Comparison of ENCODE assay signal across 12 cellular contexts in the genomic region with DNA sequence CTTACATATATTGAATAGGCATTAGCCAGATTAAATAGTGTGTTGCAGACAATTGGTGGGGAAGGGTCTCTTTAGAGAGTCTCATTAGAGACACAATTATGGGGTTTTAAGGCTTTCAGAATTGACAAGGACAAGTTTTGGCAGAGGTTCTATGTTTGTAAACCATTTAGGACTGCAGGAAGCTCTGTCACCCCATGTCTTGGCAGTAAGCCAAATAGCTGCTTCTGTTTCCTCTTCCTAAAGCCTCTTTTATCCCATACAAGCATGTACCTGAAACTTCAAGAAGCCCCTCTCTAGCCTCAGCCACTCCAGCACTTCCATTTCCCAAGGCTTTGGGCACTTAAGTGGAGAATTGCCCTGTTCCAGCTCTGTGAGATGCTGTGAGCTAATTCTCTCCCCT. TPM values are rescaled to one million over a fixed set of nuclear protein-coding genes. Genes with fewer than 3 reads are reported as not detected.
DNase-seq lines count a peak whose midpoint lies in the region; ATAC-seq and TF ChIP-seq lines count a peak whose summit lies in the region.
"Had no signal": no experiment of that assay in that cellular context is flagged by ENCODE, and none has a peak within 500 bp of the region (broad histone marks: within the 10 kb centered on the region; RNA-seq: fewer than 3 reads in every experiment).

No MANE protein-coding gene starts in this region.

- POLR2A ChIA-PET in activated CD4-positive, alpha-beta T cell treated with anti-CD3 and anti-CD28 coated beads, Interleukin-2, amount 10 ng/mL, durations not matched to agents 7 days and 5 days (lab: Charles Lee), result no interaction called here

- no peak overlapping the region for H3K4me3 ChIP-seq in heart left ventricle
- H3K4me3 ChIP-seq: stomach had no signal

- TF ChIP-seq POLR2A in heart left ventricle (IDR thresholded peaks at IDR 0.05), result no peak

- peaks cover 0 to 14% (median 6%) of the 10 kb centered on the region in 12 donors for H3K4me1 ChIP-seq in heart left ventricle

- CTCF ChIA-PET in activated CD4-positive, alpha-beta T cell treated with anti-CD3 and anti-CD28 coated beads, Interleukin-2, amount 10 ng/mL, durations not matched to agents 7 days and 5 days (lab: Charles Lee), result no interaction called here

- H3K36me3 Mint-ChIP-seq in activated CD4-positive, alpha-beta T cell treated with anti-CD3 and anti-CD28 coated beads, Interleukin-2, amount 10 ng/mL, durations not matched to agents 7 days and 5 days (ENCODE audit: low read depth), result peaks cover 3% of the 10 kb centered on the region
- H3K36me3 Mint-ChIP-seq: activated naive CD4-positive, alpha-beta T cell treated with anti-CD3 and anti-CD28 coated beads, Interleukin-2, amount 50 U/mL, for 72 hours had no signal

- no peaks in the 10 kb centered on the region for H3K9me3 Mint-ChIP-seq in activated CD4-positive, alpha-beta T cell treated with anti-CD3 and anti-CD28 coated beads, Interleukin-2, amount 10 ng/mL, durations not matched to agents 7 days and 5 days
- H3K9me3 Mint-ChIP-seq: activated naive CD4-positive, alpha-beta T cell treated with anti-CD3 and anti-CD28 coated beads, Interleukin-2, amount 50 U/mL, for 72 hours had no signal

- H3K27ac Mint-ChIP-seq in activated CD4-positive, alpha-beta T cell treated with anti-CD3 and anti-CD28 coated beads, Interleukin-2, amount 10 ng/mL, durations not matched to agents 7 days and 5 days, result no peak overlapping the region

- TF ChIP-seq CTCF in heart left ventricle (IDR thresholded peaks at IDR 0.05), result no peak

- intact Hi-C loops in heart left ventricle (cut with DNase I), result no loop called here

- H3K27ac ChIP-seq in heart left ventricle, result no peak overlapping the region
- H3K27ac ChIP-seq: stomach had no signal

- H3K27me3 ChIP-seq in heart left ventricle, result no peaks in the 10 kb centered on the region
- H3K27me3 ChIP-seq: stomach had no signal

- H3K4me1 Mint-ChIP-seq in activated CD4-positive, alpha-beta T cell treated with anti-CD3 and anti-CD28 coated beads, Interleukin-2, amount 10 ng/mL, durations not matched to agents 7 days and 5 days, result peaks cover 22% of the 10 kb centered on the region

- no peaks in the 10 kb centered on the region for H3K9me3 ChIP-seq in heart left ventricle
- H3K9me3 ChIP-seq: stomach had no signal

- H3K36me3 ChIP-seq in heart left ventricle, result peaks cover 0 to 8% (median 0%) of the 10 kb centered on the region in 9 donors

- H3K27me3 Mint-ChIP-seq in activated CD4-positive, alpha-beta T cell treated with anti-CD3 and anti-CD28 coated beads, Interleukin-2, amount 10 ng/mL, durations not matched to agents 7 days and 5 days, result no peaks in the 10 kb centered on the region

- ATAC-seq in HG02970 (IDR thresholded peaks at IDR 0.05; ENCODE audit: low FRiP score, unreplicated experiment) (no peak), heart left ventricle (no peak)
- ATAC-seq: activated naive CD4-positive, alpha-beta T cell treated with anti-CD3 and anti-CD28 coated beads, Interleukin-2, amount 50 U/mL, for 72 hours had no signal

- no peak overlapping the region for H3K4me3 Mint-ChIP-seq in activated CD4-positive, alpha-beta T cell treated with anti-CD3 and anti-CD28 coated beads, Interleukin-2, amount 10 ng/mL, durations not matched to agents 7 days and 5 days
- H3K4me3 Mint-ChIP-seq: CD14-positive monocyte had no signal

- DNase-seq in A172 (ENCODE audit: low spot score) (peak; percentile 30), EH (ENCODE audit: low read depth) (peak; percentile 57), NCI-H1694 treated with DMSO at 0.1 percent for 48 hours (lab: John Stamatoyannopoulos, UW) (peak; percentile 62), astrocyte of the hippocampus (ENCODE audit: low read depth, low spot score) (peak; percentile 26), SHP77 treated with DMSO at 0.1 percent for 48 hours (lab: John Stamatoyannopoulos, UW) (no peak), heart left ventricle (no peak)
- no peak for DNase-seq in activated CD4-positive, alpha-beta T cell treated with anti-CD3 and anti-CD28 coated beads, Interleukin-2, amount 10 ng/mL, durations not matched to agents 7 days and 5 days
- DNase-seq: NCI-H526, stomach had no signal

RNA-seq across cellular contexts. Expression of a gene that starts 21.8 kb away (rescaled TPM):
- total RNA-seq in A172 (2014; rRNA removed; shearing (Covaris generic)), result 0.34 and 0.50 TPM in 2 replicates
- total RNA-seq in activated CD4-positive, alpha-beta T cell treated with anti-CD3 and anti-CD28 coated beads, Interleukin-2, amount 10 ng/mL, durations not matched to agents 7 days and 5 days, result not detected
- total RNA-seq in heart left ventricle, result 1 to 10 TPM; 2.7 to 6.8 (median 4.0) TPM
- polyA plus RNA-seq in heart left ventricle, result 1 to 10 TPM in 1 of 2 donors, under 1 TPM in 1; 0.89 to 2.2 TPM

Comparison
In these comparisons a context has a peak if more than half of its experiments do, and no peak if none do; other contexts are left out.
1. DNase-seq: peak in A172 (single experiment), EH (single experiment), NCI-H1694 treated with DMSO at 0.1 percent for 48 hours (single experiment) and astrocyte of the hippocampus (single experiment); none in activated CD4-positive, alpha-beta T cell treated with anti-CD3 and anti-CD28 coated beads, Interleukin-2, amount 10 ng/mL, durations not matched to agents 7 days and 5 days (single experiment), SHP77 treated with DMSO at 0.1 percent for 48 hours (single experiment) and heart left ventricle (0 of 5).